2 cellular contexts compared by ENCODE assay signal in the genomic region with DNA sequence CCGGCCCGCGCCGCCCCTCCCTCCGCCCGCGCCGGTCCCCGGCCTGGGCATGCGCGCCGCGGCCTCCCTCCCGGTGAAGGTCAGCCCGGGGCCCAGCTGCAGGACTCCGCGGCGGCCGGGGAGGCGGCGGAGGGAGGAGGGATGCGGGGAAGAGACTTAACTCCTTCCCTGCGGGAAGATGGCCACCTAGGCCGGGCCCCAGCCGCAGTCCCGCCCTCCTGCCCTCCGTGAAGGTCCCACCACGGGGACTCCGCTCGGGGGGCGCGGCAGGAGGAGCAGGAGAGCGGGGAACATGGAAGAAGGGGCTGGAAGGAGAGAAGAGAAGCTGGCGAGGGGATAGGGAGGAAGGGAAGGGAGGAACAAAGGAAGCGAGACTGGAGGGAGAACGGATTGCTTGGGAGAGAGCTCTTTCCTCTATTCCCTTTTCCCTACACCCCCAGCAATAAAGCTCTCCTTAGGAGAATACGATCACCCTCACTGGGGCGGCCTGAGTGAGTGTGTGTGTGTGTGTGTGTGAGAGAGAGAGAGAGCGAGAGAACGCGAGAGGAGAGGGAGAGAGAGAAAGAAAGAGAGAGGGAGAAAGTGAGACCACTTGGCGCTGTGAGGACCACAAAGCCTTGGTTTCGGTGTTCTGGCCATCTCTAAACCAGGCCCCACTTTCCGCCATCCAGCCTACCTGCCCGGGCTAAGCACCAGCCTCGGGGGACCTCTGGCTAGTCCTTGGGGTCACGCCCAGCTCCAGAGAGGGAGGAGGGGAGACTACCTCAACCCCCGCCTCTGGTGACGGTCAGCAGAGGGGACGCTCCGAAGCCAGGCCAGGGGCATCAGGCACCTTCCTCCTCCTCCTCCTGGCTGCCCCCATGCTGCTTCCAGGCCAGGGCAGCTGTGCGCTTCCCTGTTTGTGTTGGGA.
TF ChIP-seq lines count a peak whose summit lies in the region.

No MANE protein-coding gene starts in this region.

TF ChIP-seq in A549, 52 proteins besides CTCF, POLR2A, EP300 and RAD21 (continued from another document):
- TF ChIP-seq, protein P1, sequence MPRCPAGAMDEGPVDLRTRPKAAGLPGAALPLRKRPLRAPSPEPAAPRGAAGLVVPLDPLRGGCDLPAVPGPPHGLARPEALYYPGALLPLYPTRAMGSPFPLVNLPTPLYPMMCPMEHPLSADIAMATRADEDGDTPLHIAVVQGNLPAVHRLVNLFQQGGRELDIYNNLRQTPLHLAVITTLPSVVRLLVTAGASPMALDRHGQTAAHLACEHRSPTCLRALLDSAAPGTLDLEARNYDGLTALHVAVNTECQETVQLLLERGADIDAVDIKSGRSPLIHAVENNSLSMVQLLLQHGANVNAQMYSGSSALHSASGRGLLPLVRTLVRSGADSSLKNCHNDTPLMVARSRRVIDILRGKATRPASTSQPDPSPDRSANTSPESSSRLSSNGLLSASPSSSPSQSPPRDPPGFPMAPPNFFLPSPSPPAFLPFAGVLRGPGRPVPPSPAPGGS (IDR thresholded peaks at IDR 0.05): peak; percentile 11; the same call in 1 of the 3 replicates
- TF ChIP-seq, protein P2, sequence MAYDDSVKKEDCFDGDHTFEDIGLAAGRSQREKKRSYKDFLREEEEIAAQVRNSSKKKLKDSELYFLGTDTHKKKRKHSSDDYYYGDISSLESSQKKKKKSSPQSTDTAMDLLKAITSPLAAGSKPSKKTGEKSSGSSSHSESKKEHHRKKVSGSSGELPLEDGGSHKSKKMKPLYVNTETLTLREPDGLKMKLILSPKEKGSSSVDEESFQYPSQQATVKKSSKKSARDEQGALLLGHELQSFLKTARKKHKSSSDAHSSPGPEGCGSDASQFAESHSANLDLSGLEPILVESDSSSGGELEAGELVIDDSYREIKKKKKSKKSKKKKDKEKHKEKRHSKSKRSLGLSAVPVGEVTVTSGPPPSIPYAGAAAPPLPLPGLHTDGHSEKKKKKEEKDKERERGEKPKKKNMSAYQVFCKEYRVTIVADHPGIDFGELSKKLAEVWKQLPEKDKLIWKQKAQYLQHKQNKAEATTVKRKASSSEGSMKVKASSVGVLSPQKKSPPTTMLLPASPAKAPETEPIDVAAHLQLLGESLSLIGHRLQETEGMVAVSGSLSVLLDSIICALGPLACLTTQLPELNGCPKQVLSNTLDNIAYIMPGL (CRISPR knock-in tag; IDR thresholded peaks at IDR 0.05; ENCODE audit: borderline replicate concordance): no peak
- TF ChIP-seq PHF8 (IDR thresholded peaks at IDR 0.05; ENCODE audit: borderline replicate concordance, low read depth): peak; percentile 32; the same call in 1 of the 2 replicates
- no peak for TF ChIP-seq KDM1A (IDR thresholded peaks at IDR 0.05; ENCODE audit: low read depth)
- peak; percentile 39; the same call in 1 of the 2 replicates for TF ChIP-seq RNF2 (IDR thresholded peaks at IDR 0.05; ENCODE audit: borderline replicate concordance, low read depth)

TF ChIP-seq in HEK293, 187 proteins besides CTCF, POLR2A, EP300 and RAD21 (continued from another document and continues in another):
- TF ChIP-seq, protein P3, sequence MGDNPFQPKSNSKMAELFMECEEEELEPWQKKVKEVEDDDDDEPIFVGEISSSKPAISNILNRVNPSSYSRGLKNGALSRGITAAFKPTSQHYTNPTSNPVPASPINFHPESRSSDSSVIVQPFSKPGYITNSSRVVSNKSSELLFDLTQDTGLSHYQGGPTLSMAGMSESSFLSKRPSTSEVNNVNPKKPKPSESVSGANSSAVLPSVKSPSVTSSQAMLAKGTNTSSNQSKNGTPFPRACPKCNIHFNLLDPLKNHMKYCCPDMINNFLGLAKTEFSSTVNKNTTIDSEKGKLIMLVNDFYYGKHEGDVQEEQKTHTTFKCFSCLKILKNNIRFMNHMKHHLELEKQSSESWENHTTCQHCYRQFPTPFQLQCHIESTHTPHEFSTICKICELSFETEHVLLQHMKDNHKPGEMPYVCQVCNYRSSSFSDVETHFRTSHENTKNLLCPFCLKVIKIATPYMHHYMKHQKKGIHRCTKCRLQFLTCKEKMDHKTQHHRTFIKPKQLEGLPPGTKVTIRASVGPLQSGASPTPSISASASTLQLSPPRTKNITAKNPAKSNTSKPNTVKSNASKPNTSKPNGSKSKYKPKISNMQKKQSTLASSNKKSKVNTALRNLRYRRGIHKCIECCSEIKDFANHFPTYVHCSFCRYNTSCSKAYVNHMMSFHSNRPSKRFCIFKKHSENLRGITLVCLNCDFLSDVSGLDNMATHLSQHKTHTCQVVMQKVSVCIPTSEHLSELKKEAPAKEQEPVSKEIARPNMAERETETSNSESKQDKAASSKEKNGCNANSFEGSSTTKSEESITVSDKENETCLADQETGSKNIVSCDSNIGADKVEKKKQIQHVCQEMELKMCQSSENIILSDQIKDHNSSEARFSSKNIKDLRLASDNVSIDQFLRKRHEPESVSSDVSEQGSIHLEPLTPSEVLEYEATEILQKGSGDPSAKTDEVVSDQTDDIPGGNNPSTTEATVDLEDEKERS (tag by site-specific recombination; IDR thresholded peaks at IDR 0.05): no peak
- TF ChIP-seq ZSCAN23 (tag by site-specific recombination; IDR thresholded peaks at IDR 0.05): no peak
- no peak for TF ChIP-seq HOXD13 (CRISPR knock-in tag; IDR thresholded peaks at IDR 0.05; ENCODE audit: borderline replicate concordance)
- TF ChIP-seq ZFP69B (tag by site-specific recombination; IDR thresholded peaks at IDR 0.05): peak; percentile 65
- TF ChIP-seq OVOL3 (tag by site-specific recombination; IDR thresholded peaks at IDR 0.05): 0 out of 2 replicates have a peak, but pooled peaks have one; percentile 9
- no peak for TF ChIP-seq ZNF423 (tag by site-specific recombination; IDR thresholded peaks at IDR 0.05)
- TF ChIP-seq, protein P4, sequence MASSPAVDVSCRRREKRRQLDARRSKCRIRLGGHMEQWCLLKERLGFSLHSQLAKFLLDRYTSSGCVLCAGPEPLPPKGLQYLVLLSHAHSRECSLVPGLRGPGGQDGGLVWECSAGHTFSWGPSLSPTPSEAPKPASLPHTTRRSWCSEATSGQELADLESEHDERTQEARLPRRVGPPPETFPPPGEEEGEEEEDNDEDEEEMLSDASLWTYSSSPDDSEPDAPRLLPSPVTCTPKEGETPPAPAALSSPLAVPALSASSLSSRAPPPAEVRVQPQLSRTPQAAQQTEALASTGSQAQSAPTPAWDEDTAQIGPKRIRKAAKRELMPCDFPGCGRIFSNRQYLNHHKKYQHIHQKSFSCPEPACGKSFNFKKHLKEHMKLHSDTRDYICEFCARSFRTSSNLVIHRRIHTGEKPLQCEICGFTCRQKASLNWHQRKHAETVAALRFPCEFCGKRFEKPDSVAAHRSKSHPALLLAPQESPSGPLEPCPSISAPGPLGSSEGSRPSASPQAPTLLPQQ (tag by site-specific recombination; IDR thresholded peaks at IDR 0.05): peak; percentile 43
- peak; percentile 71 for TF ChIP-seq ZNF341 (tag by site-specific recombination; IDR thresholded peaks at IDR 0.05; ENCODE audit: low read depth)
- peak; percentile 29 for TF ChIP-seq IKZF3 (tag by site-specific recombination; IDR thresholded peaks at IDR 0.05)
- no peak for TF ChIP-seq MZF1 (tag by site-specific recombination; IDR thresholded peaks at IDR 0.05; ENCODE audit: borderline replicate concordance)
- TF ChIP-seq, protein P5, sequence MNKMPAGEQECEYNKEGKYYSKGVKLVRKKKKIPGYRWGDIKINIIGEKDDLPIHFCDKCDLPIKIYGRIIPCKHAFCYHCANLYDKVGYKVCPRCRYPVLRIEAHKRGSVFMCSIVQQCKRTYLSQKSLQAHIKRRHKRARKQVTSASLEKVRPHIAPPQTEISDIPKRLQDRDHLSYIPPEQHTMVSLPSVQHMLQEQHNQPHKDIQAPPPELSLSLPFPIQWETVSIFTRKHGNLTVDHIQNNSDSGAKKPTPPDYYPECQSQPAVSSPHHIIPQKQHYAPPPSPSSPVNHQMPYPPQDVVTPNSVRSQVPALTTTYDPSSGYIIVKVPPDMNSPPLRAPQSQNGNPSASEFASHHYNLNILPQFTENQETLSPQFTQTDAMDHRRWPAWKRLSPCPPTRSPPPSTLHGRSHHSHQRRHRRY (tag by site-specific recombination; IDR thresholded peaks at IDR 0.05): no peak
- TF ChIP-seq ZNF843 (tag by site-specific recombination; IDR thresholded peaks at IDR 0.05): 0 out of 2 replicates have a peak, but pooled peaks have one; percentile 42
- 0 out of 2 replicates have a peak, but pooled peaks have one; percentile 21 for TF ChIP-seq ZNF335 (tag by site-specific recombination; conservative IDR thresholded peaks at IDR 0.05)
- TF ChIP-seq, protein P6, sequence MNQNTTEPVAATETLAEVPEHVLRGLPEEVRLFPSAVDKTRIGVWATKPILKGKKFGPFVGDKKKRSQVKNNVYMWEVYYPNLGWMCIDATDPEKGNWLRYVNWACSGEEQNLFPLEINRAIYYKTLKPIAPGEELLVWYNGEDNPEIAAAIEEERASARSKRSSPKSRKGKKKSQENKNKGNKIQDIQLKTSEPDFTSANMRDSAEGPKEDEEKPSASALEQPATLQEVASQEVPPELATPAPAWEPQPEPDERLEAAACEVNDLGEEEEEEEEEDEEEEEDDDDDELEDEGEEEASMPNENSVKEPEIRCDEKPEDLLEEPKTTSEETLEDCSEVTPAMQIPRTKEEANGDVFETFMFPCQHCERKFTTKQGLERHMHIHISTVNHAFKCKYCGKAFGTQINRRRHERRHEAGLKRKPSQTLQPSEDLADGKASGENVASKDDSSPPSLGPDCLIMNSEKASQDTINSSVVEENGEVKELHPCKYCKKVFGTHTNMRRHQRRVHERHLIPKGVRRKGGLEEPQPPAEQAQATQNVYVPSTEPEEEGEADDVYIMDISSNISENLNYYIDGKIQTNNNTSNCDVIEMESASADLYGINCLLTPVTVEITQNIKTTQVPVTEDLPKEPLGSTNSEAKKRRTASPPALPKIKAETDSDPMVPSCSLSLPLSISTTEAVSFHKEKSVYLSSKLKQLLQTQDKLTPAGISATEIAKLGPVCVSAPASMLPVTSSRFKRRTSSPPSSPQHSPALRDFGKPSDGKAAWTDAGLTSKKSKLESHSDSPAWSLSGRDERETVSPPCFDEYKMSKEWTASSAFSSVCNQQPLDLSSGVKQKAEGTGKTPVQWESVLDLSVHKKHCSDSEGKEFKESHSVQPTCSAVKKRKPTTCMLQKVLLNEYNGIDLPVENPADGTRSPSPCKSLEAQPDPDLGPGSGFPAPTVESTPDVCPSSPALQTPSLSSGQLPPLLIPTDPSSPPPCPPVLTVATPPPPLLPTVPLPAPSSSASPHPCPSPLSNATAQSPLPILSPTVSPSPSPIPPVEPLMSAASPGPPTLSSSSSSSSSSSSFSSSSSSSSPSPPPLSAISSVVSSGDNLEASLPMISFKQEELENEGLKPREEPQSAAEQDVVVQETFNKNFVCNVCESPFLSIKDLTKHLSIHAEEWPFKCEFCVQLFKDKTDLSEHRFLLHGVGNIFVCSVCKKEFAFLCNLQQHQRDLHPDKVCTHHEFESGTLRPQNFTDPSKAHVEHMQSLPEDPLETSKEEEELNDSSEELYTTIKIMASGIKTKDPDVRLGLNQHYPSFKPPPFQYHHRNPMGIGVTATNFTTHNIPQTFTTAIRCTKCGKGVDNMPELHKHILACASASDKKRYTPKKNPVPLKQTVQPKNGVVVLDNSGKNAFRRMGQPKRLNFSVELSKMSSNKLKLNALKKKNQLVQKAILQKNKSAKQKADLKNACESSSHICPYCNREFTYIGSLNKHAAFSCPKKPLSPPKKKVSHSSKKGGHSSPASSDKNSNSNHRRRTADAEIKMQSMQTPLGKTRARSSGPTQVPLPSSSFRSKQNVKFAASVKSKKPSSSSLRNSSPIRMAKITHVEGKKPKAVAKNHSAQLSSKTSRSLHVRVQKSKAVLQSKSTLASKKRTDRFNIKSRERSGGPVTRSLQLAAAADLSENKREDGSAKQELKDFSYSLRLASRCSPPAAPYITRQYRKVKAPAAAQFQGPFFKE (tag by site-specific recombination; IDR thresholded peaks at IDR 0.05; ENCODE audit: borderline replicate concordance): no peak
- TF ChIP-seq ZNF544 (tag by site-specific recombination; IDR thresholded peaks at IDR 0.05): no peak
- peak; percentile 33; the same call in 1 of the 2 replicates for TF ChIP-seq ZNF600 (tag by site-specific recombination; IDR thresholded peaks at IDR 0.05)
- TF ChIP-seq ZNF670 (tag by site-specific recombination; IDR thresholded peaks at IDR 0.05; ENCODE audit: low read depth): no peak
- TF ChIP-seq ZNF416 (tag by site-specific recombination; IDR thresholded peaks at IDR 0.05): no peak
- TF ChIP-seq ZNF596 (tag by site-specific recombination; IDR thresholded peaks at IDR 0.05): peak; percentile 89
- TF ChIP-seq, protein P7, sequence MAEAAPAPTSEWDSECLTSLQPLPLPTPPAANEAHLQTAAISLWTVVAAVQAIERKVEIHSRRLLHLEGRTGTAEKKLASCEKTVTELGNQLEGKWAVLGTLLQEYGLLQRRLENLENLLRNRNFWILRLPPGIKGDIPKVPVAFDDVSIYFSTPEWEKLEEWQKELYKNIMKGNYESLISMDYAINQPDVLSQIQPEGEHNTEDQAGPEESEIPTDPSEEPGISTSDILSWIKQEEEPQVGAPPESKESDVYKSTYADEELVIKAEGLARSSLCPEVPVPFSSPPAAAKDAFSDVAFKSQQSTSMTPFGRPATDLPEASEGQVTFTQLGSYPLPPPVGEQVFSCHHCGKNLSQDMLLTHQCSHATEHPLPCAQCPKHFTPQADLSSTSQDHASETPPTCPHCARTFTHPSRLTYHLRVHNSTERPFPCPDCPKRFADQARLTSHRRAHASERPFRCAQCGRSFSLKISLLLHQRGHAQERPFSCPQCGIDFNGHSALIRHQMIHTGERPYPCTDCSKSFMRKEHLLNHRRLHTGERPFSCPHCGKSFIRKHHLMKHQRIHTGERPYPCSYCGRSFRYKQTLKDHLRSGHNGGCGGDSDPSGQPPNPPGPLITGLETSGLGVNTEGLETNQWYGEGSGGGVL (tag by site-specific recombination; IDR thresholded peaks at IDR 0.05): peak; percentile 82
- TF ChIP-seq ZXDB (tag by site-specific recombination; IDR thresholded peaks at IDR 0.05): peak; percentile 45
- peak; percentile 86 for TF ChIP-seq ZBTB48 (tag by site-specific recombination; IDR thresholded peaks at IDR 0.05)
- 0 out of 2 replicates have a peak, but pooled peaks have one; percentile 37 for TF ChIP-seq KLF9 (tag by site-specific recombination; IDR thresholded peaks at IDR 0.05; ENCODE audit: low read depth)
- TF ChIP-seq SP7 (tag by site-specific recombination; IDR thresholded peaks at IDR 0.05): peak; percentile 51
- TF ChIP-seq GLIS2 (tag by site-specific recombination; IDR thresholded peaks at IDR 0.05): peak; percentile 63
- TF ChIP-seq, protein P8, sequence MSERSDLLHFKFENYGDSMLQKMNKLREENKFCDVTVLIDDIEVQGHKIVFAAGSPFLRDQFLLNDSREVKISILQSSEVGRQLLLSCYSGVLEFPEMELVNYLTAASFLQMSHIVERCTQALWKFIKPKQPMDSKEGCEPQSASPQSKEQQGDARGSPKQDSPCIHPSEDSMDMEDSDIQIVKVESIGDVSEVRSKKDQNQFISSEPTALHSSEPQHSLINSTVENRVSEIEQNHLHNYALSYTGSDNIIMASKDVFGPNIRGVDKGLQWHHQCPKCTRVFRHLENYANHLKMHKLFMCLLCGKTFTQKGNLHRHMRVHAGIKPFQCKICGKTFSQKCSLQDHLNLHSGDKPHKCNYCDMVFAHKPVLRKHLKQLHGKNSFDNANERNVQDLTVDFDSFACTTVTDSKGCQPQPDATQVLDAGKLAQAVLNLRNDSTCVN (tag by site-specific recombination; optimal IDR thresholded peaks at IDR 0.05): peak; percentile 59
- peak; percentile 95 for TF ChIP-seq ZNF366 (tag by site-specific recombination; conservative IDR thresholded peaks at IDR 0.05)
- TF ChIP-seq, protein P9, sequence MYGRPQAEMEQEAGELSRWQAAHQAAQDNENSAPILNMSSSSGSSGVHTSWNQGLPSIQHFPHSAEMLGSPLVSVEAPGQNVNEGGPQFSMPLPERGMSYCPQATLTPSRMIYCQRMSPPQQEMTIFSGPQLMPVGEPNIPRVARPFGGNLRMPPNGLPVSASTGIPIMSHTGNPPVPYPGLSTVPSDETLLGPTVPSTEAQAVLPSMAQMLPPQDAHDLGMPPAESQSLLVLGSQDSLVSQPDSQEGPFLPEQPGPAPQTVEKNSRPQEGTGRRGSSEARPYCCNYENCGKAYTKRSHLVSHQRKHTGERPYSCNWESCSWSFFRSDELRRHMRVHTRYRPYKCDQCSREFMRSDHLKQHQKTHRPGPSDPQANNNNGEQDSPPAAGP (tag by site-specific recombination; IDR thresholded peaks at IDR 0.05): peak; percentile 71
